In genomic region chr7:1024331-1024761, GRCh38 we compare ENCODE assay signal across 1 cellular context.
TF ChIP-seq lines count a peak whose summit lies in the region.

No MANE protein-coding gene starts in this region.

TF ChIP-seq in K562, 482 proteins besides CTCF, POLR2A, EP300 and RAD21:
- TF ChIP-seq POLR2G (IDR thresholded peaks at IDR 0.05; ENCODE audit: low read depth, low read length) (peak; percentile 35; the same call in 1 of the 2 replicates), TFE3 (CRISPR knock-in tag; IDR thresholded peaks at IDR 0.05) (no peak), POLR2AphosphoS5 (IDR thresholded peaks at IDR 0.05; ENCODE audit: control insufficient read depth, insufficient read depth, low read depth, low read length) (peak; percentile 8; the same call in 1 of the 2 replicates)
